ENCODE assay signal across 8 cellular contexts in the genomic region with DNA sequence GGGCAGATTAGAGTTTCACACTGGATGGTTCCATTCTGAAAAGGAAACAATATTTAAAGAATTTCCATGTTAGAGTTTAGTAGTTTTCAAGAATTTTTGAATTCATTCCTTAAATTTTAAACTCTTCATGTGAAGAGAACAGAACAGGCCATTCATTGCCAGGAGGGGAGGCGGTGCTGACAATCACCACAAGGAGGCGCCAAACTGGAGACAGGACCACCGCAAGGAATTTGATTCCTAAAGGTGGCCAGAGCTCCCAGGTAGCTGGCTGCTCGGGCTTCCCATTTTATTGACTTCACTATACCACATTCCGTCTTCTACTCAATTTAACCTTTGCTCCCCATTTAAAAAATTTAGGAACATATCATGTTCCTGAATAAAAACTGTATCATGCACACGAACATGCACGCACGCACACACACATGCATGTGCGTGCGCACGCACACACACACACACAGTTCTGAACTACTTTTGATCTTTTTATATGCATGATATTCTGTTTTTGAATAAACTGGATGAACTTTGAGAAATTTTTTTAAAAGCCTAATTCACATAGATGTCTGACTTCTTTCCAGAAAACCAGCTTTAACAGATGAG.
DNase-seq lines count a peak whose midpoint lies in the region; ATAC-seq, FAIRE-seq and TF ChIP-seq lines count a peak whose summit lies in the region.

No MANE protein-coding gene starts in this region.

- TF ChIP-seq POLR2A in esophagus squamous epithelium (IDR thresholded peaks at IDR 0.05) = no peak

- no peak for FAIRE-seq in small intestine (lab: Jason Lieb, UNC)

- no peak overlapping the region for H3K4me3 ChIP-seq in Jurkat, Clone E6-1 (ENCODE audit: low read length)
- H3K4me3 ChIP-seq in esophagus squamous epithelium = no peak overlapping the region
- H3K4me3 ChIP-seq in small intestine (ENCODE audit: low read depth in 1 of 2, low read length in 2 of 2) = no peak overlapping the region

- peaks cover 7% of the 10 kb centered on the region for H3K4me1 Mint-ChIP-seq in activated CD8-positive, alpha-beta T cell treated with anti-CD3 and anti-CD28 coated beads, Interleukin-2, amount 10 ng/mL, durations not matched to agents 7 days and 5 days (ENCODE audit: low read depth)

- POLR2A ChIA-PET in activated CD8-positive, alpha-beta T cell treated with anti-CD3 and anti-CD28 coated beads, Interleukin-2, amount 10 ng/mL, durations not matched to agents 7 days and 5 days (lab: Charles Lee) = interaction anchor here (0.6 kb wide), 2 partner anchors 38 to 103 kb away, joined by 3 to 4 read pairs; no protein-coding TSS in a partner anchor

- H3K27me3 Mint-ChIP-seq in activated CD8-positive, alpha-beta T cell treated with anti-CD3 and anti-CD28 coated beads, Interleukin-2, amount 10 ng/mL, durations not matched to agents 7 days and 5 days (ENCODE audit: low read depth) = no peaks in the 10 kb centered on the region

- intact Hi-C loops in esophagus squamous epithelium (cut with DNase I) = no loop called here

- no peak overlapping the region for H3K4me3 Mint-ChIP-seq in activated CD8-positive, alpha-beta T cell treated with anti-CD3 and anti-CD28 coated beads, Interleukin-2, amount 10 ng/mL, durations not matched to agents 7 days and 5 days

- H3K36me3 Mint-ChIP-seq in activated CD8-positive, alpha-beta T cell treated with anti-CD3 and anti-CD28 coated beads, Interleukin-2, amount 10 ng/mL, durations not matched to agents 7 days and 5 days (ENCODE audit: low read depth) = peaks cover 26% of the 10 kb centered on the region

- peak; percentile 57 for ATAC-seq in activated CD8-positive, alpha-beta T cell treated with anti-CD3 and anti-CD28 coated beads, Interleukin-2, amount 10 ng/mL, durations not matched to agents 7 days and 5 days

- no peaks in the 10 kb centered on the region for H3K27me3 ChIP-seq in esophagus squamous epithelium
- no peaks in the 10 kb centered on the region for H3K27me3 ChIP-seq in small intestine (ENCODE audit: control insufficient read depth in 2 of 2, insufficient read depth in 2 of 2, low read length in 2 of 2)

- TF ChIP-seq CTCF in esophagus squamous epithelium (IDR thresholded peaks at IDR 0.05) = peak in 5 of 6 experiments; percentile 43 to 69 (median 51)

- DNase-seq in SIG-M5 treated with dmso at 0.1 percent for 504 hours (lab: John Stamatoyannopoulos, UW; ENCODE audit: unreplicated experiment) (peak; percentile 6), SIG-M5 (lab: John Stamatoyannopoulos, UW) (no peak), esophagus squamous epithelium (lab: John Stamatoyannopoulos, UW) (no peak), small intestine (peak; percentile 47), 8988T (no peak), midbrain (lab: John Stamatoyannopoulos, UW) (no peak)
- peak; percentile 17 for DNase-seq in Jurkat, Clone E6-1 (ENCODE audit: low read depth, low spot score)
- DNase-seq in activated CD8-positive, alpha-beta T cell treated with anti-CD3 and anti-CD28 coated beads, Interleukin-2, amount 10 ng/mL, durations not matched to agents 7 days and 5 days = peak; percentile 72

- H3K9me3 ChIP-seq in esophagus squamous epithelium (no peaks in the 10 kb centered on the region), small intestine (ENCODE audit: control insufficient read depth, low read depth) (no peaks in the 10 kb centered on the region)

- no peaks in the 10 kb centered on the region for H3K9me3 Mint-ChIP-seq in activated CD8-positive, alpha-beta T cell treated with anti-CD3 and anti-CD28 coated beads, Interleukin-2, amount 10 ng/mL, durations not matched to agents 7 days and 5 days (ENCODE audit: insufficient read depth)

- H3K27ac Mint-ChIP-seq in activated CD8-positive, alpha-beta T cell treated with anti-CD3 and anti-CD28 coated beads, Interleukin-2, amount 10 ng/mL, durations not matched to agents 7 days and 5 days = no peak overlapping the region

- H3K27ac ChIP-seq in esophagus squamous epithelium (no peak overlapping the region), small intestine (ENCODE audit: low read depth in 1 of 2, low read length in 1 of 2) (no peak overlapping the region)

- 74 to 75% methylated on average over 11 of the region's 11 CpGs for WGBS in esophagus squamous epithelium, 2 donors
- 59 to 66% (median 61%) methylated on average over 11 of the region's 11 CpGs for WGBS in small intestine, 3 donors

- no peaks in the 10 kb centered on the region for H3K4me1 ChIP-seq in esophagus squamous epithelium
- no peaks in the 10 kb centered on the region for H3K4me1 ChIP-seq in small intestine (ENCODE audit: control insufficient read depth in 2 of 2, insufficient read depth in 1 of 2, low read depth in 1 of 2, low read length in 1 of 2)

- CTCF ChIA-PET in activated CD8-positive, alpha-beta T cell treated with anti-CD3 and anti-CD28 coated beads, Interleukin-2, amount 10 ng/mL, durations not matched to agents 7 days and 5 days (lab: Charles Lee) = interaction anchor here (0.7 to 3.5 kb wide), 22 partner anchors 8 to 156 kb away, joined by 3 to 62 read pairs (median 4); a partner anchor contains a TSS

- H3K36me3 ChIP-seq in esophagus squamous epithelium (no peaks in the 10 kb centered on the region), small intestine (ENCODE audit: control insufficient read depth in 2 of 2, insufficient read depth in 2 of 2, low read length in 2 of 2) (peaks cover 0 to 5% of the 10 kb centered on the region in 2 donors)

Comparison
In these comparisons a context has a peak if more than half of its experiments do, and no peak if none do; other contexts are left out.
1. DNase-seq: peak in SIG-M5 treated with dmso at 0.1 percent for 504 hours (single experiment), Jurkat, Clone E6-1 (single experiment), activated CD8-positive, alpha-beta T cell treated with anti-CD3 and anti-CD28 coated beads, Interleukin-2, amount 10 ng/mL, durations not matched to agents 7 days and 5 days (single experiment) and small intestine (single experiment); none in SIG-M5 (single experiment), esophagus squamous epithelium (single experiment), 8988T (single experiment) and midbrain (single experiment).